In genomic region chr15:101641134-101641764, GRCh38 we compare ENCODE assay signal across 8 cellular contexts. TPM values are rescaled to one million over a fixed set of nuclear protein-coding genes. Genes with fewer than 3 reads are reported as not detected.
DNase-seq lines count a peak whose midpoint lies in the region; ATAC-seq and TF ChIP-seq lines count a peak whose summit lies in the region.

No MANE protein-coding gene starts in this region.

- no peak overlapping the region for H3K18ac ChIP-seq in IMR-90 (ENCODE audit: low read depth, low read length)

- WGBS in IMR-90 (ENCODE audit: extremely low coverage in 2 of 2, insufficient read length in 1 of 2), 2 experiments, result no CpG with 5 or more reads among the region's 7 CpGs
- 15% methylated on average over 7 of the region's 7 CpGs for WGBS in SK-N-SH (ENCODE audit: low lambda C conversion rate)

- no peak overlapping the region for H2BK120ac ChIP-seq in IMR-90 (ENCODE audit: low read depth, low read length)

- peak; percentile 47 for DNase-seq in AG08396 (ENCODE audit: low spot score)
- DNase-seq in IMR-90, result peak; percentile 73
- peak; percentile 58 for DNase-seq in SK-N-SH
- DNase-seq in activated naive CD4-positive, alpha-beta T cell treated with anti-CD3 and anti-CD28 coated beads, Interleukin-2, amount 50 U/mL, for 16 hours, result peak; percentile 68
- peak; percentile 86 for DNase-seq in globus pallidus (ENCODE audit: low spot score)
- peak; percentile 77 for DNase-seq in type B pancreatic cell (ENCODE audit: extremely low spot score, unreplicated experiment)

- H2BK15ac ChIP-seq in IMR-90 (ENCODE audit: low read depth, low read length), result no peak overlapping the region

- H3K9me3 Mint-ChIP-seq in type B pancreatic cell, result no peaks in the 10 kb centered on the region

- no peak overlapping the region for H2BK5ac ChIP-seq in IMR-90 (ENCODE audit: low read depth, low read length, poor library complexity, severe bottlenecking)

- TF ChIP-seq CTCF in IMR-90 (conservative IDR thresholded peaks at IDR 0.05; ENCODE audit: low read depth, low read length) (peak; percentile 98), SK-N-SH (IDR thresholded peaks at IDR 0.05) (peak; percentile 95), parathyroid adenoma (IDR thresholded peaks at IDR 0.05) (peak; percentile 79), type B pancreatic cell (conservative IDR thresholded peaks at IDR 0.05) (peak; percentile 96)

- no peak overlapping the region for H2AK9ac ChIP-seq in IMR-90 (replicated peaks; ENCODE audit: low read depth, low read length, poor library complexity)

- ATAC-seq in GM18867 (IDR thresholded peaks at IDR 0.05; ENCODE audit: unreplicated experiment) (peak; percentile 70), IMR-90 (ENCODE audit: low read depth) (peak; percentile 76)

- no peak overlapping the region for H3K9ac ChIP-seq in IMR-90 (ENCODE audit: low read depth, low read length)
- H3K9ac ChIP-seq in SK-N-SH, result no peak overlapping the region
- H3K9ac ChIP-seq in parathyroid adenoma, result no peak overlapping the region

- no peak overlapping the region for H3K4me3 ChIP-seq in IMR-90 (ENCODE audit: insufficient read depth, low read depth, low read length)
- peak overlapping the region in 1 of 2 experiments; percentile 31; a peak in 1 of 4 replicates for H3K4me3 ChIP-seq in SK-N-SH (ENCODE audit: low read depth in 2 of 2, low read length in 1 of 2)
- H3K4me3 ChIP-seq in parathyroid adenoma (ENCODE audit: low read depth, low read length), result no peak overlapping the region

- TF ChIP-seq RAD21 in IMR-90 (IDR thresholded peaks at IDR 0.05; ENCODE audit: low read length) (peak; percentile 92), SK-N-SH (IDR thresholded peaks at IDR 0.05; ENCODE audit: low read length) (peak; percentile 88)

- no peak overlapping the region for H3K56ac ChIP-seq in IMR-90 (ENCODE audit: extremely low read depth, insufficient read depth, low read length)

- H3K79me1 ChIP-seq in IMR-90 (ENCODE audit: low read depth in 1 of 2, low read length in 2 of 2), result peaks cover 9 to 21% of the 10 kb centered on the region in 2 experiments

- H4K5ac ChIP-seq in IMR-90 (ENCODE audit: low read depth, low read length), result no peak overlapping the region

- dilution Hi-C loops in IMR-90 (cut with HindIII; ENCODE audit: low sequenced_read_pairs, unreplicated experiment), result no loop called here

- H3K27me3 Mint-ChIP-seq in type B pancreatic cell, result no peaks in the 10 kb centered on the region

- no peak overlapping the region for H3K23ac ChIP-seq in IMR-90 (ENCODE audit: low read depth, low read length)

- H3K27ac Mint-ChIP-seq in type B pancreatic cell, result peak overlapping the region; percentile 82

- no peak overlapping the region for H4K91ac ChIP-seq in IMR-90 (ENCODE audit: insufficient read depth, low read depth, low read length)

- H2AFZ ChIP-seq in IMR-90 (replicated peaks; ENCODE audit: low read length, poor library complexity) (no peak overlapping the region), SK-N-SH (ENCODE audit: low read depth) (no peak overlapping the region), parathyroid adenoma (no peak overlapping the region)

- H3K36me3 Mint-ChIP-seq in type B pancreatic cell, result peaks cover 19% of the 10 kb centered on the region

- no peak overlapping the region; the same call in 1 of the 2 replicates for H3K4me2 ChIP-seq in IMR-90 (ENCODE audit: low read depth, low read length)
- H3K4me2 ChIP-seq in SK-N-SH, result no peak overlapping the region
- H3K4me2 ChIP-seq in parathyroid adenoma (ENCODE audit: low read length), result no peak overlapping the region

- H3K27ac ChIP-seq in IMR-90 (ENCODE audit: insufficient read depth, low read length), result no peak overlapping the region
- H3K27ac ChIP-seq in SK-N-SH (ENCODE audit: low read depth in 2 of 2, low read length in 1 of 2), result peak overlapping the region; percentile 30 to 81; a peak in 3 of 4 replicates
- H3K27ac ChIP-seq in parathyroid adenoma, result peak overlapping the region; percentile 32

- H3K36me3 ChIP-seq in IMR-90 (ENCODE audit: control insufficient read depth, insufficient read depth, low read length) (peaks cover 23% of the 10 kb centered on the region), SK-N-SH (replicated peaks in 1 of 2; ENCODE audit: control insufficient read depth in 1 of 2, insufficient read depth in 2 of 2, low read length in 1 of 2) (peaks cover 58 to 68% of the 10 kb centered on the region in 2 experiments), parathyroid adenoma (ENCODE audit: control insufficient read depth, insufficient read depth, low read length) (no peaks in the 10 kb centered on the region)

- no peak overlapping the region for H4K8ac ChIP-seq in IMR-90 (ENCODE audit: low read depth in 2 of 2, low read length in 2 of 2)

- no peak overlapping the region for H3K4me3 Mint-ChIP-seq in type B pancreatic cell

- no peaks in the 10 kb centered on the region for H3K9me3 ChIP-seq in IMR-90 (ENCODE audit: control insufficient read depth, insufficient read depth, low read length)
- H3K9me3 ChIP-seq in SK-N-SH, result no peaks in the 10 kb centered on the region
- no peaks in the 10 kb centered on the region for H3K9me3 ChIP-seq in parathyroid adenoma (ENCODE audit: control insufficient read depth, low read length)

- H3K9me2 ChIP-seq in SK-N-SH, result no peaks in the 10 kb centered on the region

- H3K14ac ChIP-seq in IMR-90 (replicated peaks; ENCODE audit: low read depth, low read length), result no peak overlapping the region

- CTCF ChIA-PET in IMR-90 (lab: Yijun Ruan, JAX), result interaction anchor here (0.6 to 2.2 kb wide), 10 partner anchors 9 to 353 kb away, joined by 3 to 9 read pairs (median 3); partner anchors contain the start of genes SNRPA1 and TM2D3
- CTCF ChIA-PET in SK-N-SH (lab: Yijun Ruan, JAX), result interaction anchor here (0.6 to 8.2 kb wide), 58 partner anchors 8 to 625 kb away, joined by 3 to 139 read pairs (median 4); partner anchors contain the start of genes SNRPA1 and TM2D3

- intact Hi-C loops in IMR-90 (cut with micrococcal nuclease), result loop anchor here (1.0 to 10.0 kb wide), 3 partner anchors 341 to 626 kb away; no protein-coding TSS in a partner anchor

- no peak overlapping the region for H3K4ac ChIP-seq in IMR-90 (ENCODE audit: low read depth, low read length)

- no peaks in the 10 kb centered on the region for H3K27me3 ChIP-seq in IMR-90 (ENCODE audit: control insufficient read depth, insufficient read depth, low read length)
- no peaks in the 10 kb centered on the region for H3K27me3 ChIP-seq in SK-N-SH (ENCODE audit: insufficient read depth)
- H3K27me3 ChIP-seq in parathyroid adenoma (ENCODE audit: control insufficient read depth, insufficient read depth, low read length), result no peaks in the 10 kb centered on the region

- BruUV-seq in IMR-90 (replicated peaks; lab: Mats Ljungman, UMichigan), result no TSS peak

- H3K4me1 ChIP-seq in IMR-90 (ENCODE audit: control insufficient read depth, insufficient read depth, low read length) (peaks cover 3% of the 10 kb centered on the region), SK-N-SH (ENCODE audit: control insufficient read depth in 1 of 2, insufficient read depth in 2 of 2, low read depth in 1 of 2, low read length in 1 of 2) (peaks cover 14 to 16% of the 10 kb centered on the region in 2 experiments; a peak in 3 of 4 replicates), parathyroid adenoma (no peaks in the 10 kb centered on the region)

- no peak for TF ChIP-seq EP300 in SK-N-SH (IDR thresholded peaks at IDR 0.05; ENCODE audit: borderline replicate concordance in 1 of 2, low read depth in 1 of 2, low read length in 1 of 2)

- H3K9me1 ChIP-seq in IMR-90 (ENCODE audit: insufficient read depth, low read length), result 0 out of 2 replicates have a peak, but pooled peaks cover 2% of the 10 kb centered on the region

- POLR2A ChIA-PET in IMR-90 (lab: Charles Lee; ENCODE audit: unreplicated experiment) (interaction anchor here (0.6 kb wide), 1 partner anchor 71 kb away, joined by 4 read pairs; no protein-coding TSS in a partner anchor), SK-N-SH (lab: Yijun Ruan, JAX) (interaction anchor here (0.5 to 1.0 kb wide), 2 partner anchors 60 to 344 kb away, joined by 3 read pairs; no protein-coding TSS in a partner anchor)

- no peak overlapping the region for H2BK20ac ChIP-seq in IMR-90 (ENCODE audit: low read depth, low read length)

- peaks cover 13% of the 10 kb centered on the region for H3K4me1 Mint-ChIP-seq in type B pancreatic cell (ENCODE audit: unreplicated experiment)

- in situ Hi-C loops in IMR-90 (cut with MboI; ENCODE audit: low sequenced_read_pairs), result loop anchor here (5.0 kb wide), 1 partner anchor 349 kb away; no protein-coding TSS in a partner anchor

- no peak for TF ChIP-seq POLR2A in IMR-90 (IDR thresholded peaks at IDR 0.05; ENCODE audit: low read depth, low read length)

- H2AK5ac ChIP-seq in IMR-90 (ENCODE audit: low read depth, low read length), result no peak overlapping the region

- no peaks in the 10 kb centered on the region for H3K79me2 ChIP-seq in SK-N-SH (ENCODE audit: insufficient read depth)
- no peaks in the 10 kb centered on the region for H3K79me2 ChIP-seq in parathyroid adenoma

- peaks cover 4% of the 10 kb centered on the region; the same call in 1 of the 2 replicates for H4K20me1 ChIP-seq in IMR-90 (ENCODE audit: insufficient read depth, low read length)
- H4K20me1 ChIP-seq in SK-N-SH (ENCODE audit: insufficient read depth), result peaks cover 9% of the 10 kb centered on the region

- H3F3A ChIP-seq in SK-N-SH (replicated peaks; ENCODE audit: insufficient read depth), result peaks cover 25% of the 10 kb centered on the region

TF ChIP-seq in IMR-90, 13 proteins besides CTCF, POLR2A, EP300 and RAD21:
- TF ChIP-seq SMC3 (IDR thresholded peaks at IDR 0.05; ENCODE audit: low read depth, low read length), result peak; percentile 79
- no peak for TF ChIP-seq RCOR1 (IDR thresholded peaks at IDR 0.05; ENCODE audit: insufficient replicate concordance, low read length)

TF ChIP-seq in SK-N-SH, 30 proteins besides CTCF, POLR2A, EP300 and RAD21 (continues in another document):
- no peak for TF ChIP-seq USF2 (IDR thresholded peaks at IDR 0.05; ENCODE audit: borderline replicate concordance, low read depth, low read length)
- no peak for TF ChIP-seq TAF1 (IDR thresholded peaks at IDR 0.05; ENCODE audit: borderline replicate concordance, low read depth, low read length)
- no peak for TF ChIP-seq MEF2A (IDR thresholded peaks at IDR 0.05; ENCODE audit: borderline replicate concordance, low read depth)

RNA-seq across cellular contexts. Expression of gene TM2D3, which starts 10.9 kb away (rescaled TPM):
- 27.4 and 30.6 TPM in 2 replicates for total RNA-seq in IMR-90 (2012; rRNA removed)
- polyA plus RNA-seq in IMR-90 (2012; rRNA removed), result 34.5 and 35.5 TPM in 2 replicates
- 54.5 and 74.3 TPM in 2 replicates for polyA plus RNA-seq in IMR-90 (2012; cell fraction: cytosol; rRNA removed)
- 33.7 and 52.5 TPM in 2 replicates for polyA plus RNA-seq in IMR-90 (2012; cell fraction: nucleus; rRNA removed; ENCODE audit: low replicate concordance)
- polyA plus RNA-seq in SK-N-SH (2012; rRNA removed), result 71.6 and 73.3 TPM in 2 replicates
- 66.3 and 69.5 TPM in 2 replicates for polyA plus RNA-seq in SK-N-SH (2012; cell fraction: cytosol; rRNA removed)
- 74.8 and 94.3 TPM in 2 replicates for polyA plus RNA-seq in SK-N-SH (2012; cell fraction: nucleus; rRNA removed)
- 35.7 and 50.0 TPM in 2 replicates for total RNA-seq in type B pancreatic cell (ENCODE audit: low replicate concordance)
